21 cellular contexts compared by ENCODE assay signal in genomic region chr2:65731476-65731875, GRCh38.
"Had no signal": no experiment of that assay in that cellular context is flagged by ENCODE, and none has a peak within 500 bp of the region (broad histone marks: within the 10 kb centered on the region; RNA-seq: fewer than 3 reads in every experiment).

No MANE protein-coding gene starts in this region.

- H3K4me3 ChIP-seq: coronary artery, hepatocyte, neural progenitor cell, right atrium auricular region, transverse colon had no signal

- H3K9me3 ChIP-seq: transverse colon had no signal

- DNase-seq: activated CD4-positive, alpha-beta memory T cell treated with anti-CD3 and anti-CD28 coated beads for 36 hours; activated CD4-positive, alpha-beta T cell treated with anti-CD3 and anti-CD28 coated beads, Interleukin-2, amount 10 ng/mL, durations not matched to agents 24 days and 14 days; activated CD8-positive, alpha-beta memory T cell treated with anti-CD3 and anti-CD28 coated beads, Interleukin-2, amount 50 U/mL, for 4 hours; activated gamma-delta T cell treated with Interleukin-2 at 50 U/mL for 16 hours; activated naive CD4-positive, alpha-beta T cell treated with anti-CD3 and anti-CD28 coated beads, Interleukin-2, amount 50 U/mL, for 16 hours; activated T-cell treated with anti-CD3 and anti-CD28 coated beads, Interleukin-2, amount 50 U/mL, for 1 hour; amniotic stem cell; brain microvascular endothelial cell; dorsolateral prefrontal cortex; effector memory CD4-positive, alpha-beta T cell; left cardiac atrium; midbrain; naive thymus-derived CD8-positive, alpha-beta T cell; occipital lobe; stimulated activated naive CD4-positive, alpha-beta T cell; transverse colon had no signal

- H3K27me3 ChIP-seq: brain microvascular endothelial cell, hepatocyte, neural progenitor cell, right atrium auricular region, transverse colon had no signal

- ATAC-seq: activated CD4-positive, CD25-positive, alpha-beta regulatory T cell treated with anti-CD3 and anti-CD28 coated beads, Interleukin-2, amount 50 U/mL, for 24 hours; left cardiac atrium; naive thymus-derived CD8-positive, alpha-beta T cell had no signal

- H3K4me1 ChIP-seq: neural progenitor cell, right atrium auricular region, transverse colon had no signal

- H3K27ac ChIP-seq: brain microvascular endothelial cell, coronary artery, dorsolateral prefrontal cortex, hepatocyte, neural progenitor cell, right atrium auricular region, transverse colon had no signal

- H3K36me3 ChIP-seq: brain microvascular endothelial cell, neural progenitor cell, right atrium auricular region, transverse colon had no signal
